ENCODE assay signal across 8 cellular contexts in the genomic region with DNA sequence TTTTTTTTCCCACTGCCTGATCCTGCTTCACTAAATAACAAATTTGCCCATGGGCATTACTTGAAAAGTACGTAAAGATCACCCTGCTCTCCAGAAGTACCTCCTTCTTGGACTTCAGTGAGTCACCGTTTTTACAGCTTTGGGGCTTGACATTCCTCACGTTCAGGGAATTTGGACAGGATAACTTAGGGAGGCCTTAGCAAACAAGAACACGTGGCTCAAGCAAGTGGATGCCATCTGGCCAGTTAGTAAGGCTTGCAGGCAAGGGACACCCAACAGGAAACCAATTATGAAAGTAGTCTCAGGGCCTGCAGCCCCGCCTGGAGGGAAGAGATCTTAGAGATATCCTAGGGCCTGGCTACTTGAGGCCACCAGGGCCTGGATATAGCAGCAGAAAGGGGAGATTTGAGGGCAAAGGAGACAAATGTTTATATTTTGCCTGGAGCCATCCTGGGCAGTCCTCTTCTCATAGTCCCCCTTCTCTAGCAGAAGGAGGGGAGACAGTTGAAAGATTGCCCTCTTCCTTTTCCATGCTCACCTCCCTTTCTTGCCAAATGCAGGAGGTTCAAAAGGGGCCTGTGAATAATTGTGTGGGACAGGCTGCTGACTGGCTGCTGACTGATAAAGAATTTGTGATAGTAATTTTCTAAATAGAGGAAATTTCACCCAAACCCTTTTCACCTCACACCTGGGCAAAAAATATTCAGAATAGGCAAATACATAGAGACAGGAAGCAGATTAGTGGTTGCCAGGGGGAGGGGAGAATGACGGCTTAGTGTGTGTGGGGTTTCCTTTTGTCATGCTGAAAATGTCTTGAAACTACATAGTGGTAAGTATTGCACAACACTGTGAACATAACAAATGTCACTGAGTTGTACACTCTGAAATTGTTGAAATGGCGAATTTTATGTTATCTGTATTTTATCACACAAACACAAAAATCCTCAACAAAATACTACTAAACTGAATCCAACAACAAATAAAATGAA.
DNase-seq lines count a peak whose midpoint lies in the region; ATAC-seq and TF ChIP-seq lines count a peak whose summit lies in the region.

No MANE protein-coding gene starts in this region.

- H3K9me3 ChIP-seq in BE2C (no peaks in the 10 kb centered on the region), aorta (ENCODE audit: control insufficient read depth, low read length) (no peaks in the 10 kb centered on the region), vagina (no peaks in the 10 kb centered on the region)

- peak; percentile 60 for DNase-seq in BE2C
- DNase-seq in KBM-7, result peak; percentile 85
- DNase-seq in activated T-cell treated with anti-CD3 and anti-CD28 coated beads, Interleukin-2, amount 50 U/mL, for 48 hours, result peak; percentile 50 to 57
- DNase-seq in immature natural killer cell, result peak; percentile 26 to 56 (median 33)
- DNase-seq in aorta, result no peak
- no peak for DNase-seq in vagina (ENCODE audit: extremely low spot score in 2 of 2)
- DNase-seq in NCI-H748 treated with DMSO at 0.1 percent for 48 hours (lab: John Stamatoyannopoulos, UW), result no peak

- ATAC-seq in GM19035 (IDR thresholded peaks at IDR 0.05; ENCODE audit: unreplicated experiment) (peak; percentile 70), aorta (ENCODE audit: low FRiP score) (peak; percentile 62)

- no peaks in the 10 kb centered on the region for H3K27me3 ChIP-seq in BE2C
- no peaks in the 10 kb centered on the region for H3K27me3 ChIP-seq in aorta (ENCODE audit: control insufficient read depth in 1 of 2, insufficient read depth in 2 of 2, low read length in 1 of 2)
- no peaks in the 10 kb centered on the region for H3K27me3 ChIP-seq in vagina

- H3K27ac ChIP-seq in aorta (ENCODE audit: low read depth in 1 of 2, low read length in 2 of 2) (no peak overlapping the region), vagina (no peak overlapping the region)

- intact Hi-C loops in aorta (cut with DNase I) (no loop called here), vagina (cut with DNase I) (no loop called here)

- no peak for TF ChIP-seq POLR2A in vagina (IDR thresholded peaks at IDR 0.05)

- TF ChIP-seq CTCF in BE2C (IDR thresholded peaks at IDR 0.05; ENCODE audit: low read depth, low read length), result no peak
- TF ChIP-seq CTCF in vagina (IDR thresholded peaks at IDR 0.05), result no peak

- H3K4me1 ChIP-seq in BE2C (peaks cover 14% of the 10 kb centered on the region), aorta (ENCODE audit: control insufficient read depth in 1 of 2, insufficient read depth in 2 of 2, low read length in 2 of 2) (no peaks in the 10 kb centered on the region), vagina (no peaks in the 10 kb centered on the region)

- H3K4me1 Mint-ChIP-seq in immature natural killer cell, result peaks cover 16 to 29% of the 10 kb centered on the region in 2 donors

- H3K27me3 Mint-ChIP-seq in immature natural killer cell (ENCODE audit: low read depth in 3 of 3), result peaks cover 0 to 9% (median 1%) of the 10 kb centered on the region in 3 donors

- H3K4me3 ChIP-seq in BE2C (ENCODE audit: low read depth, low read length) (no peak overlapping the region), aorta (ENCODE audit: low read length in 2 of 2) (no peak overlapping the region), vagina (no peak overlapping the region)

- peak overlapping the region in 4 of 5 donors; percentile 21 to 42 (median 35) for H3K4me3 Mint-ChIP-seq in immature natural killer cell

- no peaks in the 10 kb centered on the region for H3K36me3 Mint-ChIP-seq in immature natural killer cell

- 37 to 42% methylated on average over 7 of the region's 7 CpGs for WGBS in aorta, 2 donors

- in situ Hi-C loops in KBM-7 (cut with MboI; ENCODE audit: low pct_unique_long_range_greater_than_20kb, low sequenced_read_pairs), result no loop called here

- H3K36me3 ChIP-seq in BE2C (no peaks in the 10 kb centered on the region), aorta (ENCODE audit: control insufficient read depth in 1 of 2, insufficient read depth in 2 of 2, low read length in 1 of 2) (no peaks in the 10 kb centered on the region), vagina (no peaks in the 10 kb centered on the region)

- H3K9me3 Mint-ChIP-seq in immature natural killer cell, result no peaks in the 10 kb centered on the region

- peak overlapping the region; percentile 19 to 79 (median 73) for H3K27ac Mint-ChIP-seq in immature natural killer cell

Comparison
In these comparisons a context has a peak if more than half of its experiments do, and no peak if none do; other contexts are left out.
1. DNase-seq: peak in BE2C (single experiment), KBM-7 (single experiment), activated T-cell treated with anti-CD3 and anti-CD28 coated beads, Interleukin-2, amount 50 U/mL, for 48 hours (2 of 2) and immature natural killer cell (3 of 3); none in aorta (0 of 2), vagina (0 of 2) and NCI-H748 treated with DMSO at 0.1 percent for 48 hours (single experiment).